Comparison of ENCODE assay signal across 11 cellular contexts in the genomic region with DNA sequence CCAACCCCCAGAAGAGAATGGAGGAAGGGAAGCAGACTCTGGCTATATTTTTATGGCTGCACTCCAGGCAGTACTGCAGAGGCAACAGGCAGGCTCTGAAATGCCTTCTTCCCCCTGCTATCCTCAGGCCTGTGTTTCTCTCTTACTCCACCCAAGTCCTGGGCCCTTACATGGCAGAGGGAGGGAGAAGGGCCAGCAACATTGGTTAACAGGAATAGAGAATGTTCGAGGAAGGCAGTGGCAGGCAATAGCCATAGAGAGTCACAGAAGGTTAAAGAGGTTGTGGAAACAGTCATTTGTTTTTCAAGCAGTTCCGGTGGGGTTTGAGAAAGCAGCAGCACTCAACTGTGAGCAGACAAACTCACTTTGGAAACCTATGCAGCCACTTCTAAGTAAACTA. TPM values are rescaled to one million over a fixed set of nuclear protein-coding genes. Genes with fewer than 3 reads are reported as not detected.
A peak's percentile ranks its signal among the peaks of the same experiment; 100 is the strongest.
DNase-seq lines count a peak whose midpoint lies in the region; ATAC-seq and TF ChIP-seq lines count a peak whose summit lies in the region.
"Had no signal": no experiment of that assay in that cellular context is flagged by ENCODE, and none has a peak within 500 bp of the region (broad histone marks: within the 10 kb centered on the region; RNA-seq: fewer than 3 reads in every experiment).

No MANE protein-coding gene starts in this region.

- in situ Hi-C loops in brain microvascular endothelial cell (cut with HindIII; ENCODE audit: low pct_ligation_motif_present, low sequenced_read_pairs), result no loop called here

- DNase-seq in activated T-cell treated with anti-CD3 and anti-CD28 coated beads, Interleukin-2, amount 50 U/mL, for 24 hours, result no peak
- DNase-seq in activated T-cell treated with anti-CD3 and anti-CD28 coated beads, Interleukin-2, amount 50 U/mL, for 48 hours, result no peak
- DNase-seq in brain microvascular endothelial cell, result peak; percentile 2
- no peak for DNase-seq in spleen
- DNase-seq in chondrocyte (ENCODE audit: low spot score), result no peak
- no peak for DNase-seq in stomach
- no peak for DNase-seq in type B pancreatic cell (ENCODE audit: extremely low spot score, unreplicated experiment)
- DNase-seq: foreskin fibroblast, H7, NCI-H510A treated with DMSO at 0.1 percent for 48 hours had no signal

- 28 to 35% (median 34%) methylated on average over 2 of the region's 2 CpGs for WGBS in spleen, 5 donors
- WGBS in stomach, 5 donors, result 49 to 71% (median 59%) methylated on average over 2 of the region's 2 CpGs

- TF ChIP-seq CTCF in brain microvascular endothelial cell (IDR thresholded peaks at IDR 0.05; ENCODE audit: low read depth, low read length, missing control alignments) (no peak), spleen (IDR thresholded peaks at IDR 0.05 in 8 of 11, conservative IDR thresholded peaks at IDR 0.05 in 3 of 11) (no peak), chondrocyte (IDR thresholded peaks at IDR 0.05) (no peak), stomach (IDR thresholded peaks at IDR 0.05) (no peak), type B pancreatic cell (conservative IDR thresholded peaks at IDR 0.05) (no peak)

- peaks cover 2% of the 10 kb centered on the region for H3K36me3 Mint-ChIP-seq in activated T-cell treated with anti-CD3 and anti-CD28 coated beads, Interleukin-2, amount 50 U/mL, for 24 hours (ENCODE audit: low read depth)
- H3K36me3 Mint-ChIP-seq in chondrocyte (ENCODE audit: low read depth), result no peaks in the 10 kb centered on the region
- no peaks in the 10 kb centered on the region for H3K36me3 Mint-ChIP-seq in type B pancreatic cell

- peaks cover 31% of the 10 kb centered on the region for H3K4me1 Mint-ChIP-seq in activated T-cell treated with anti-CD3 and anti-CD28 coated beads, Interleukin-2, amount 50 U/mL, for 24 hours (ENCODE audit: low read depth)
- H3K4me1 Mint-ChIP-seq in chondrocyte (ENCODE audit: low read depth), result peaks cover 7% of the 10 kb centered on the region
- H3K4me1 Mint-ChIP-seq in type B pancreatic cell (ENCODE audit: unreplicated experiment), result peaks cover 15% of the 10 kb centered on the region

- H3K36me3 ChIP-seq in brain microvascular endothelial cell (replicated peaks), result no peaks in the 10 kb centered on the region
- H3K36me3 ChIP-seq in spleen, result no peaks in the 10 kb centered on the region
- no peaks in the 10 kb centered on the region for H3K36me3 ChIP-seq in stomach

- H3K4me1 ChIP-seq in spleen, result peaks cover 4 to 64% (median 34%) of the 10 kb centered on the region in 6 donors
- peaks cover 0 to 7% (median 0%) of the 10 kb centered on the region in 4 donors for H3K4me1 ChIP-seq in stomach

- peak overlapping the region; percentile 52 for H3K27ac Mint-ChIP-seq in activated T-cell treated with anti-CD3 and anti-CD28 coated beads, Interleukin-2, amount 50 U/mL, for 24 hours
- no peak overlapping the region for H3K27ac Mint-ChIP-seq in chondrocyte (ENCODE audit: unreplicated experiment)
- no peak overlapping the region for H3K27ac Mint-ChIP-seq in type B pancreatic cell

- H3K27me3 Mint-ChIP-seq in activated T-cell treated with anti-CD3 and anti-CD28 coated beads, Interleukin-2, amount 50 U/mL, for 24 hours, result no peaks in the 10 kb centered on the region
- no peaks in the 10 kb centered on the region for H3K27me3 Mint-ChIP-seq in chondrocyte (ENCODE audit: low read depth)
- no peaks in the 10 kb centered on the region for H3K27me3 Mint-ChIP-seq in type B pancreatic cell

- TF ChIP-seq POLR2A in spleen (IDR thresholded peaks at IDR 0.05), result no peak
- TF ChIP-seq POLR2A in stomach (IDR thresholded peaks at IDR 0.05), result no peak

- H3K4me3 Mint-ChIP-seq in activated T-cell treated with anti-CD3 and anti-CD28 coated beads, Interleukin-2, amount 50 U/mL, for 24 hours, result no peak overlapping the region
- no peak overlapping the region for H3K4me3 Mint-ChIP-seq in chondrocyte (ENCODE audit: unreplicated experiment)
- no peak overlapping the region for H3K4me3 Mint-ChIP-seq in type B pancreatic cell

- H3K4me3 ChIP-seq in brain microvascular endothelial cell (ENCODE audit: low read depth, low read length) (no peak overlapping the region), spleen (no peak overlapping the region), stomach (no peak overlapping the region)

- ATAC-seq in HG03025 (IDR thresholded peaks at IDR 0.05; ENCODE audit: low FRiP score, unreplicated experiment), result peak; percentile 69

- intact Hi-C loops in spleen (cut with DNase I; ENCODE audit: low total_unique reads) (no loop called here), stomach (cut with DNase I; ENCODE audit: low total_unique reads) (no loop called here)

- H3K9me3 ChIP-seq in spleen, result no peaks in the 10 kb centered on the region
- H3K9me3 ChIP-seq in stomach, result no peaks in the 10 kb centered on the region

- TF ChIP-seq EP300 in stomach (IDR thresholded peaks at IDR 0.05), result no peak

- H3K27ac ChIP-seq in brain microvascular endothelial cell (no peak overlapping the region), spleen (peak overlapping the region in 5 of 8 donors; percentile 33 to 76 (median 64)), stomach (no peak overlapping the region)

- H3K27me3 ChIP-seq in brain microvascular endothelial cell (replicated peaks) (no peaks in the 10 kb centered on the region), spleen (replicated peaks in 1 of 7) (no peaks in the 10 kb centered on the region), stomach (no peaks in the 10 kb centered on the region)

- H3K9me3 Mint-ChIP-seq in activated T-cell treated with anti-CD3 and anti-CD28 coated beads, Interleukin-2, amount 50 U/mL, for 24 hours, result no peaks in the 10 kb centered on the region
- H3K9me3 Mint-ChIP-seq in chondrocyte (ENCODE audit: low read depth), result no peaks in the 10 kb centered on the region
- H3K9me3 Mint-ChIP-seq in type B pancreatic cell, result peaks cover 4% of the 10 kb centered on the region

RNA-seq across cellular contexts. Expression of a gene that starts 15.1 kb away (rescaled TPM):
- total RNA-seq in spleen, result 10 to 100 TPM; 56.2 to 72.8 (median 64.3) TPM
- 10 to 100 TPM; 65.1 to 88.6 (median 72.1) TPM for polyA plus RNA-seq in spleen
- total RNA-seq in chondrocyte, result 40.3 to 52.3 TPM (median 48.2 TPM) in 3 replicates
- total RNA-seq in stomach, result 100 to 1,000 TPM in 3 of 5 donors, 10 to 100 TPM in 2; 39.1 to 244 (median 106) TPM
- 10 to 100 TPM; 48.1 to 63.2 (median 60.9) TPM for polyA plus RNA-seq in stomach
- total RNA-seq in type B pancreatic cell (ENCODE audit: low replicate concordance), result 46.0 and 58.4 TPM in 2 replicates

Comparison
In these comparisons a context has a peak if more than half of its experiments do, and no peak if none do; other contexts are left out.
1. H3K27ac ChIP-seq: peak in spleen (5 of 8); none in brain microvascular endothelial cell (single experiment) and stomach (0 of 5).